In the genomic region with DNA sequence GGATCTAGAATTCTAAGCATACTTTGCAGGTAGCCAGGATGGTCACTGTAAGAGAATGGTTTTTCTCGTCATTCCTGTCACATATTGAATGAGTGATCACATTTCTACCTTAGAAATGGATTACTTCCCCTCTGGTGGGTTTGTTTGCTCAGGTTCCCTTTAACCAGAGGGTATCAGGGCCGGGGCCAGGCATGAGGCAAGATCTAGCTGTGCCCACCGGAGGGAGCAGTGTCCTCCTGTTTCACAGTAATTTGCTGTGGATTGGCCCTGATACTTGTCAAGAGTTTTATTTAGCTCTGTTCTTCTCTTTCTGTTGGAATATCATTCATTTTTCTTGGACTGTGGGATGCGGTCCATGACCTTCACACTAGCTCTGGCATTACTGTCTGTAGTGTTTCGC, we compare ENCODE assay signal across 9 cellular contexts. TPM values are rescaled to one million over a fixed set of nuclear protein-coding genes. Genes with fewer than 3 reads are reported as not detected.
DNase-seq lines count a peak whose midpoint lies in the region; ATAC-seq, FAIRE-seq and TF ChIP-seq lines count a peak whose summit lies in the region.
"Had no signal": no experiment of that assay in that cellular context is flagged by ENCODE, and none has a peak within 500 bp of the region (broad histone marks: within the 10 kb centered on the region; RNA-seq: fewer than 3 reads in every experiment).

No MANE protein-coding gene starts in this region.

- no peak overlapping the region for H3K4me2 ChIP-seq in PC-9

- no TSS peak for BruUV-seq in PC-9 (replicated peaks; lab: Mats Ljungman, UMichigan)

- H3K27ac ChIP-seq in PC-9: no peak overlapping the region
- H3K27ac ChIP-seq: neutrophil had no signal

- H3K4me3 ChIP-seq in PC-9 (no peak overlapping the region), fibroblast of the aortic adventitia (ENCODE audit: low read depth, low read length) (no peak overlapping the region)

- H2AFZ ChIP-seq in PC-9: no peak overlapping the region

- no peaks in the 10 kb centered on the region for H3K9me3 ChIP-seq in PC-9 (ENCODE audit: insufficient read depth, low read depth)
- H3K9me3 ChIP-seq: neutrophil had no signal

- ATAC-seq in HG03354 (IDR thresholded peaks at IDR 0.05; ENCODE audit: poor library complexity, severe bottlenecking, unreplicated experiment) (no peak), GM18502 (IDR thresholded peaks at IDR 0.05; ENCODE audit: poor library complexity, unreplicated experiment) (no peak), HG02623 (IDR thresholded peaks at IDR 0.05; ENCODE audit: unreplicated experiment) (no peak)

- CTCF ChIA-PET in PC-9 (lab: Charles Lee): interaction anchor here (0.6 to 1.0 kb wide), 2 partner anchors 67 to 363 kb away, joined by 3 read pairs; no protein-coding TSS in a partner anchor

- no peaks in the 10 kb centered on the region for H3K27me3 ChIP-seq in PC-9 (ENCODE audit: insufficient read depth, low read depth)
- H3K27me3 ChIP-seq: neutrophil had no signal

- intact Hi-C loops in PC-9 (cut with micrococcal nuclease; ENCODE audit: unreplicated experiment): loop anchor here (5.0 kb wide), 1 partner anchor 363 kb away; the partner anchor contains the start of gene WDR41

- DNase-seq in A172 (ENCODE audit: low spot score): peak; percentile 19
- DNase-seq in ELF-1 (ENCODE audit: low read depth, low spot score): peak; percentile 32
- DNase-seq in PC-9: peak in 1 of 2 experiments; percentile 31
- DNase-seq in fibroblast of the aortic adventitia (ENCODE audit: low read depth): no peak
- no peak for DNase-seq in frontal cortex (ENCODE audit: low spot score in 2 of 2)

- H3K9me2 ChIP-seq in PC-9 (ENCODE audit: insufficient read depth): no peaks in the 10 kb centered on the region

- FAIRE-seq in frontal cortex (lab: Jason Lieb, UNC): no peak

- TF ChIP-seq CTCF in PC-9 (conservative IDR thresholded peaks at IDR 0.05): peak; percentile 46; the same call in 1 of the 2 replicates
- TF ChIP-seq CTCF in fibroblast of the aortic adventitia (IDR thresholded peaks at IDR 0.05; ENCODE audit: insufficient read depth, low read length): peak; percentile 2

- H4K20me1 ChIP-seq in PC-9 (ENCODE audit: insufficient read depth): no peaks in the 10 kb centered on the region

- no peaks in the 10 kb centered on the region for H3K36me3 ChIP-seq in PC-9 (ENCODE audit: low read depth)
- H3K36me3 ChIP-seq: neutrophil had no signal

- POLR2A ChIA-PET in PC-9 (lab: Charles Lee; ENCODE audit: unreplicated experiment): no interaction called here

- peaks cover 6% of the 10 kb centered on the region; the same call in 1 of the 2 replicates for H3F3A ChIP-seq in PC-9 (ENCODE audit: insufficient read depth, low read depth)

- H3K79me2 ChIP-seq in PC-9 (ENCODE audit: low read depth): no peaks in the 10 kb centered on the region

- H3K4me1 ChIP-seq in PC-9 (replicated peaks; ENCODE audit: insufficient read depth): peaks cover 7% of the 10 kb centered on the region; the same call in 1 of the 2 replicates

RNA-seq across cellular contexts. Expression of gene ZBED3, which starts 42.3 kb away (rescaled TPM):
- 0.71 and 0.89 TPM in 2 replicates for total RNA-seq in A172 (2014; rRNA removed; shearing (Covaris generic))
- 6.1 and 12.3 TPM in 2 replicates for total RNA-seq in PC-9 (2021)
- total RNA-seq in fibroblast of the aortic adventitia (ENCODE audit: low replicate concordance): 0.90 and 23.0 TPM in 2 replicates
- total RNA-seq in frontal cortex: 1.6 TPM

Comparison
In these comparisons a context has a peak if more than half of its experiments do, and no peak if none do; other contexts are left out.
1. DNase-seq: peak in A172 (single experiment) and ELF-1 (single experiment); none in fibroblast of the aortic adventitia (single experiment) and frontal cortex (0 of 2).